1 cellular context compared by ENCODE assay signal in the genomic region with DNA sequence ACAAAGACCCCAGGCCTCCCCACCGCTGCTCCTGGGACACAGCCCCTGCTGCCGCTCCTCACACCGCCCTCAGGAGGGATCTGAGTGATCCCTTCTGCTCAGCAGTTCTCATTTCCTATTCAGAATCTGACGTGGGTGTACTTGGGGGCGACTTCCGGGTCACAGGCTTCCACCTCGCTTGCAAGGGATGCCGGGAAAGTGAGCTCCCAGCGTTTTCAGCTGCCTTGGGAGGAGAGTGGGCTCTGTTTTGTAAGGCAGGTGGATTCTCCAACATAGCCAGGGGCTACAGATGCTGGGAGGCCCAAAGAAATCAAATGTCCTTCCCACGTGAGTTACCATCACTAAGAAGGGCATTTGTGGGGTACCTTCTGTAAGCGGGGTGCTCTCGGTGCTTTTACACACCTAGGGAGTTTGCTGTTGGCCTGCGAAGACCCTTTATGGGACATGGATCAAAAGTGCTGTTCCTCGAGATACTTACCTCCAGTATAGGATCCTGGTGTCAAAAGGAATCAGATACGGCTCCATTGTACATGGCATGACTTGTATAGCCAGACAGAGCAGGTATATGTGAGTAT.
TF ChIP-seq lines count a peak whose summit lies in the region.

No MANE protein-coding gene starts in this region.

TF ChIP-seq in K562, 482 proteins besides CTCF, POLR2A, EP300 and RAD21 (continued from another document and continues in another):
- TF ChIP-seq, protein P1, sequence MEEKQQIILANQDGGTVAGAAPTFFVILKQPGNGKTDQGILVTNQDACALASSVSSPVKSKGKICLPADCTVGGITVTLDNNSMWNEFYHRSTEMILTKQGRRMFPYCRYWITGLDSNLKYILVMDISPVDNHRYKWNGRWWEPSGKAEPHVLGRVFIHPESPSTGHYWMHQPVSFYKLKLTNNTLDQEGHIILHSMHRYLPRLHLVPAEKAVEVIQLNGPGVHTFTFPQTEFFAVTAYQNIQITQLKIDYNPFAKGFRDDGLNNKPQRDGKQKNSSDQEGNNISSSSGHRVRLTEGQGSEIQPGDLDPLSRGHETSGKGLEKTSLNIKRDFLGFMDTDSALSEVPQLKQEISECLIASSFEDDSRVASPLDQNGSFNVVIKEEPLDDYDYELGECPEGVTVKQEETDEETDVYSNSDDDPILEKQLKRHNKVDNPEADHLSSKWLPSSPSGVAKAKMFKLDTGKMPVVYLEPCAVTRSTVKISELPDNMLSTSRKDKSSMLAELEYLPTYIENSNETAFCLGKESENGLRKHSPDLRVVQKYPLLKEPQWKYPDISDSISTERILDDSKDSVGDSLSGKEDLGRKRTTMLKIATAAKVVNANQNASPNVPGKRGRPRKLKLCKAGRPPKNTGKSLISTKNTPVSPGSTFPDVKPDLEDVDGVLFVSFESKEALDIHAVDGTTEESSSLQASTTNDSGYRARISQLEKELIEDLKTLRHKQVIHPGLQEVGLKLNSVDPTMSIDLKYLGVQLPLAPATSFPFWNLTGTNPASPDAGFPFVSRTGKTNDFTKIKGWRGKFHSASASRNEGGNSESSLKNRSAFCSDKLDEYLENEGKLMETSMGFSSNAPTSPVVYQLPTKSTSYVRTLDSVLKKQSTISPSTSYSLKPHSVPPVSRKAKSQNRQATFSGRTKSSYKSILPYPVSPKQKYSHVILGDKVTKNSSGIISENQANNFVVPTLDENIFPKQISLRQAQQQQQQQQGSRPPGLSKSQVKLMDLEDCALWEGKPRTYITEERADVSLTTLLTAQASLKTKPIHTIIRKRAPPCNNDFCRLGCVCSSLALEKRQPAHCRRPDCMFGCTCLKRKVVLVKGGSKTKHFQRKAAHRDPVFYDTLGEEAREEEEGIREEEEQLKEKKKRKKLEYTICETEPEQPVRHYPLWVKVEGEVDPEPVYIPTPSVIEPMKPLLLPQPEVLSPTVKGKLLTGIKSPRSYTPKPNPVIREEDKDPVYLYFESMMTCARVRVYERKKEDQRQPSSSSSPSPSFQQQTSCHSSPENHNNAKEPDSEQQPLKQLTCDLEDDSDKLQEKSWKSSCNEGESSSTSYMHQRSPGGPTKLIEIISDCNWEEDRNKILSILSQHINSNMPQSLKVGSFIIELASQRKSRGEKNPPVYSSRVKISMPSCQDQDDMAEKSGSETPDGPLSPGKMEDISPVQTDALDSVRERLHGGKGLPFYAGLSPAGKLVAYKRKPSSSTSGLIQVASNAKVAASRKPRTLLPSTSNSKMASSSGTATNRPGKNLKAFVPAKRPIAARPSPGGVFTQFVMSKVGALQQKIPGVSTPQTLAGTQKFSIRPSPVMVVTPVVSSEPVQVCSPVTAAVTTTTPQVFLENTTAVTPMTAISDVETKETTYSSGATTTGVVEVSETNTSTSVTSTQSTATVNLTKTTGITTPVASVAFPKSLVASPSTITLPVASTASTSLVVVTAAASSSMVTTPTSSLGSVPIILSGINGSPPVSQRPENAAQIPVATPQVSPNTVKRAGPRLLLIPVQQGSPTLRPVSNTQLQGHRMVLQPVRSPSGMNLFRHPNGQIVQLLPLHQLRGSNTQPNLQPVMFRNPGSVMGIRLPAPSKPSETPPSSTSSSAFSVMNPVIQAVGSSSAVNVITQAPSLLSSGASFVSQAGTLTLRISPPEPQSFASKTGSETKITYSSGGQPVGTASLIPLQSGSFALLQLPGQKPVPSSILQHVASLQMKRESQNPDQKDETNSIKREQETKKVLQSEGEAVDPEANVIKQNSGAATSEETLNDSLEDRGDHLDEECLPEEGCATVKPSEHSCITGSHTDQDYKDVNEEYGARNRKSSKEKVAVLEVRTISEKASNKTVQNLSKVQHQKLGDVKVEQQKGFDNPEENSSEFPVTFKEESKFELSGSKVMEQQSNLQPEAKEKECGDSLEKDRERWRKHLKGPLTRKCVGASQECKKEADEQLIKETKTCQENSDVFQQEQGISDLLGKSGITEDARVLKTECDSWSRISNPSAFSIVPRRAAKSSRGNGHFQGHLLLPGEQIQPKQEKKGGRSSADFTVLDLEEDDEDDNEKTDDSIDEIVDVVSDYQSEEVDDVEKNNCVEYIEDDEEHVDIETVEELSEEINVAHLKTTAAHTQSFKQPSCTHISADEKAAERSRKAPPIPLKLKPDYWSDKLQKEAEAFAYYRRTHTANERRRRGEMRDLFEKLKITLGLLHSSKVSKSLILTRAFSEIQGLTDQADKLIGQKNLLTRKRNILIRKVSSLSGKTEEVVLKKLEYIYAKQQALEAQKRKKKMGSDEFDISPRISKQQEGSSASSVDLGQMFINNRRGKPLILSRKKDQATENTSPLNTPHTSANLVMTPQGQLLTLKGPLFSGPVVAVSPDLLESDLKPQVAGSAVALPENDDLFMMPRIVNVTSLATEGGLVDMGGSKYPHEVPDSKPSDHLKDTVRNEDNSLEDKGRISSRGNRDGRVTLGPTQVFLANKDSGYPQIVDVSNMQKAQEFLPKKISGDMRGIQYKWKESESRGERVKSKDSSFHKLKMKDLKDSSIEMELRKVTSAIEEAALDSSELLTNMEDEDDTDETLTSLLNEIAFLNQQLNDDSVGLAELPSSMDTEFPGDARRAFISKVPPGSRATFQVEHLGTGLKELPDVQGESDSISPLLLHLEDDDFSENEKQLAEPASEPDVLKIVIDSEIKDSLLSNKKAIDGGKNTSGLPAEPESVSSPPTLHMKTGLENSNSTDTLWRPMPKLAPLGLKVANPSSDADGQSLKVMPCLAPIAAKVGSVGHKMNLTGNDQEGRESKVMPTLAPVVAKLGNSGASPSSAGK (IDR thresholded peaks at IDR 0.05) = no peak
- TF ChIP-seq ZNF644 (tag; IDR thresholded peaks at IDR 0.05; ENCODE audit: low read depth) (no peak), MCM2 (IDR thresholded peaks at IDR 0.05; ENCODE audit: low read depth) (no peak), POLR3A (IDR thresholded peaks at IDR 0.05; ENCODE audit: borderline replicate concordance, extremely low read depth, insufficient read depth, insufficient read length) (no peak), CBX8 (IDR thresholded peaks at IDR 0.05; ENCODE audit: borderline replicate concordance, extremely low read depth, low read depth, low read length, poor library complexity, severe bottlenecking) (no peak), HCFC1 (IDR thresholded peaks at IDR 0.05; ENCODE audit: low read depth, low read length) (0 out of 2 replicates have a peak, but pooled peaks have one; percentile 20), TRIM28 (IDR thresholded peaks at IDR 0.05) (no peak), SIRT6 (IDR thresholded peaks at IDR 0.05; ENCODE audit: low read depth, low read length) (no peak), BCL6 (CRISPR knock-in tag; IDR thresholded peaks at IDR 0.05) (no peak), NFIC (IDR thresholded peaks at IDR 0.05) (no peak), KAT2B (IDR thresholded peaks at IDR 0.05; ENCODE audit: low read depth, low read length) (no peak), NFE2L1 (tag; IDR thresholded peaks at IDR 0.05; ENCODE audit: borderline replicate concordance, low read depth) (no peak), CREB5 (CRISPR knock-in tag; IDR thresholded peaks at IDR 0.05) (no peak), HNRNPH1 (optimal IDR thresholded peaks at IDR 0.05; ENCODE audit: low read depth, low read length) (no peak), LARP7 (IDR thresholded peaks at IDR 0.05) (no peak), ETV6 (IDR thresholded peaks at IDR 0.05; ENCODE audit: borderline replicate concordance in 1 of 2, low read depth in 2 of 2, low read length in 1 of 2) (0 out of 4 replicates have a peak, but pooled peaks of 1 of the 2 experiments have one; percentile 44), ETV6 (CRISPR knock-in tag; IDR thresholded peaks at IDR 0.05; ENCODE audit: borderline replicate concordance) (no peak), XRCC4 (IDR thresholded peaks at IDR 0.05; ENCODE audit: extremely low read depth, insufficient read depth, insufficient read length) (no peak), ZNF174 (CRISPR knock-in tag; IDR thresholded peaks at IDR 0.05) (no peak), BDP1 (IDR thresholded peaks at IDR 0.05; ENCODE audit: insufficient read depth, insufficient read length) (no peak)
- TF ChIP-seq, protein P2, sequence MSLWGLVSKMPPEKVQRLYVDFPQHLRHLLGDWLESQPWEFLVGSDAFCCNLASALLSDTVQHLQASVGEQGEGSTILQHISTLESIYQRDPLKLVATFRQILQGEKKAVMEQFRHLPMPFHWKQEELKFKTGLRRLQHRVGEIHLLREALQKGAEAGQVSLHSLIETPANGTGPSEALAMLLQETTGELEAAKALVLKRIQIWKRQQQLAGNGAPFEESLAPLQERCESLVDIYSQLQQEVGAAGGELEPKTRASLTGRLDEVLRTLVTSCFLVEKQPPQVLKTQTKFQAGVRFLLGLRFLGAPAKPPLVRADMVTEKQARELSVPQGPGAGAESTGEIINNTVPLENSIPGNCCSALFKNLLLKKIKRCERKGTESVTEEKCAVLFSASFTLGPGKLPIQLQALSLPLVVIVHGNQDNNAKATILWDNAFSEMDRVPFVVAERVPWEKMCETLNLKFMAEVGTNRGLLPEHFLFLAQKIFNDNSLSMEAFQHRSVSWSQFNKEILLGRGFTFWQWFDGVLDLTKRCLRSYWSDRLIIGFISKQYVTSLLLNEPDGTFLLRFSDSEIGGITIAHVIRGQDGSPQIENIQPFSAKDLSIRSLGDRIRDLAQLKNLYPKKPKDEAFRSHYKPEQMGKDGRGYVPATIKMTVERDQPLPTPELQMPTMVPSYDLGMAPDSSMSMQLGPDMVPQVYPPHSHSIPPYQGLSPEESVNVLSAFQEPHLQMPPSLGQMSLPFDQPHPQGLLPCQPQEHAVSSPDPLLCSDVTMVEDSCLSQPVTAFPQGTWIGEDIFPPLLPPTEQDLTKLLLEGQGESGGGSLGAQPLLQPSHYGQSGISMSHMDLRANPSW (CRISPR knock-in tag; IDR thresholded peaks at IDR 0.05) = no peak
- TF ChIP-seq, protein P3, sequence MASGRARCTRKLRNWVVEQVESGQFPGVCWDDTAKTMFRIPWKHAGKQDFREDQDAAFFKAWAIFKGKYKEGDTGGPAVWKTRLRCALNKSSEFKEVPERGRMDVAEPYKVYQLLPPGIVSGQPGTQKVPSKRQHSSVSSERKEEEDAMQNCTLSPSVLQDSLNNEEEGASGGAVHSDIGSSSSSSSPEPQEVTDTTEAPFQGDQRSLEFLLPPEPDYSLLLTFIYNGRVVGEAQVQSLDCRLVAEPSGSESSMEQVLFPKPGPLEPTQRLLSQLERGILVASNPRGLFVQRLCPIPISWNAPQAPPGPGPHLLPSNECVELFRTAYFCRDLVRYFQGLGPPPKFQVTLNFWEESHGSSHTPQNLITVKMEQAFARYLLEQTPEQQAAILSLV (tag; IDR thresholded peaks at IDR 0.05) = no peak
- TF ChIP-seq, protein P4, sequence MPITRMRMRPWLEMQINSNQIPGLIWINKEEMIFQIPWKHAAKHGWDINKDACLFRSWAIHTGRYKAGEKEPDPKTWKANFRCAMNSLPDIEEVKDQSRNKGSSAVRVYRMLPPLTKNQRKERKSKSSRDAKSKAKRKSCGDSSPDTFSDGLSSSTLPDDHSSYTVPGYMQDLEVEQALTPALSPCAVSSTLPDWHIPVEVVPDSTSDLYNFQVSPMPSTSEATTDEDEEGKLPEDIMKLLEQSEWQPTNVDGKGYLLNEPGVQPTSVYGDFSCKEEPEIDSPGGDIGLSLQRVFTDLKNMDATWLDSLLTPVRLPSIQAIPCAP (CRISPR knock-in tag; IDR thresholded peaks at IDR 0.05; ENCODE audit: borderline replicate concordance) = no peak
- TF ChIP-seq, protein P5, sequence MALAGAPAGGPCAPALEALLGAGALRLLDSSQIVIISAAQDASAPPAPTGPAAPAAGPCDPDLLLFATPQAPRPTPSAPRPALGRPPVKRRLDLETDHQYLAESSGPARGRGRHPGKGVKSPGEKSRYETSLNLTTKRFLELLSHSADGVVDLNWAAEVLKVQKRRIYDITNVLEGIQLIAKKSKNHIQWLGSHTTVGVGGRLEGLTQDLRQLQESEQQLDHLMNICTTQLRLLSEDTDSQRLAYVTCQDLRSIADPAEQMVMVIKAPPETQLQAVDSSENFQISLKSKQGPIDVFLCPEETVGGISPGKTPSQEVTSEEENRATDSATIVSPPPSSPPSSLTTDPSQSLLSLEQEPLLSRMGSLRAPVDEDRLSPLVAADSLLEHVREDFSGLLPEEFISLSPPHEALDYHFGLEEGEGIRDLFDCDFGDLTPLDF (CRISPR knock-in tag; IDR thresholded peaks at IDR 0.05) = no peak
